1 cellular context compared by ENCODE assay signal in the genomic region with DNA sequence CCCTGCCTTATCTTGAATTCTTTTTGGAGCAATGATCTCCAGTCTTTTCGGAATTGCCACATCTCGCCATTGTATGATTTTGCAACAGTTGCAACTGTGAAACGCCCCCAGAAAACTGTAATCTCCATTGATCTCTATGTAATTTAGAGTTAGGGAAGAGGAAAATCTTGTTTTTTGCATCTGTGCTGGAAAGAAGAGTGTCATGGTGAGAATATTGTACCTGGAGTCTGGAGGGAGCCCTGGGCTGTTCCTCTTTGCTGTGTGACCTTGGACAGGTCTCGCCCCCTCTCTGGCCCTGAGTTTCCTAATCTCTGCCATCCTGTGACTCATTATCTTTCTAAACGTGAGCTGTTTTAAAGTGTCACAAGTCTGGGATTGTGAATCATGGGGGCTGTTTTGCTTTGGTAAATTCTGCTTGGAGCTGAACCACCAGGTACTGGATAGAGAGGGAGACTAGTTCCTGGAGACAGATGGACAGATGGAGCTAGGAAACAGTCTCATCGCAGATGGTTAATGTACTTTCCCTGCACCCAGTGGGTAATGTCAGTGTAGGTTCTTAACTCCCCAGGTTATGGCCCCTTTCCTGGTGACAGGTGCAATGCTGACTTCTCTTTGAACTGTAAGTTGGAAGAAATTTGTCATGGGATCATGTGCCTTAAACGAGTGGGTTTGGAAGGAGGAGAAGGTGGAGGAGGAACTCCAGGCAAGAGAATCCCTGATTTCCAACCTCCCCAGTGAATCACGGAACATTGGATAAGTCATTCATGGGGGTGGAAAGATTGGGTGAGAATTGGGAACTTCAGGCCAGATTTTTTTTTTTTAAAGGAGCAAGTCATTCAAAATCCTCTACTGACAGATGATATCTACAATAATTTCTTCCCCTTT.
TF ChIP-seq lines count a peak whose summit lies in the region.

No MANE protein-coding gene starts in this region.

TF ChIP-seq in WTC11, 78 proteins besides CTCF, POLR2A, EP300 and RAD21 (continued from another document):
- TF ChIP-seq, protein P1, sequence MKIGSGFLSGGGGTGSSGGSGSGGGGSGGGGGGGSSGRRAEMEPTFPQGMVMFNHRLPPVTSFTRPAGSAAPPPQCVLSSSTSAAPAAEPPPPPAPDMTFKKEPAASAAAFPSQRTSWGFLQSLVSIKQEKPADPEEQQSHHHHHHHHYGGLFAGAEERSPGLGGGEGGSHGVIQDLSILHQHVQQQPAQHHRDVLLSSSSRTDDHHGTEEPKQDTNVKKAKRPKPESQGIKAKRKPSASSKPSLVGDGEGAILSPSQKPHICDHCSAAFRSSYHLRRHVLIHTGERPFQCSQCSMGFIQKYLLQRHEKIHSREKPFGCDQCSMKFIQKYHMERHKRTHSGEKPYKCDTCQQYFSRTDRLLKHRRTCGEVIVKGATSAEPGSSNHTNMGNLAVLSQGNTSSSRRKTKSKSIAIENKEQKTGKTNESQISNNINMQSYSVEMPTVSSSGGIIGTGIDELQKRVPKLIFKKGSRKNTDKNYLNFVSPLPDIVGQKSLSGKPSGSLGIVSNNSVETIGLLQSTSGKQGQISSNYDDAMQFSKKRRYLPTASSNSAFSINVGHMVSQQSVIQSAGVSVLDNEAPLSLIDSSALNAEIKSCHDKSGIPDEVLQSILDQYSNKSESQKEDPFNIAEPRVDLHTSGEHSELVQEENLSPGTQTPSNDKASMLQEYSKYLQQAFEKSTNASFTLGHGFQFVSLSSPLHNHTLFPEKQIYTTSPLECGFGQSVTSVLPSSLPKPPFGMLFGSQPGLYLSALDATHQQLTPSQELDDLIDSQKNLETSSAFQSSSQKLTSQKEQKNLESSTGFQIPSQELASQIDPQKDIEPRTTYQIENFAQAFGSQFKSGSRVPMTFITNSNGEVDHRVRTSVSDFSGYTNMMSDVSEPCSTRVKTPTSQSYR (CRISPR knock-in tag; IDR thresholded peaks at IDR 0.05): no peak
- TF ChIP-seq SMAD3 (CRISPR knock-in tag; IDR thresholded peaks at IDR 0.05; ENCODE audit: borderline replicate concordance) (no peak), TEAD4 (CRISPR knock-in tag; IDR thresholded peaks at IDR 0.05) (no peak)
